ENCODE assay signal across 6 cellular contexts in the genomic region with DNA sequence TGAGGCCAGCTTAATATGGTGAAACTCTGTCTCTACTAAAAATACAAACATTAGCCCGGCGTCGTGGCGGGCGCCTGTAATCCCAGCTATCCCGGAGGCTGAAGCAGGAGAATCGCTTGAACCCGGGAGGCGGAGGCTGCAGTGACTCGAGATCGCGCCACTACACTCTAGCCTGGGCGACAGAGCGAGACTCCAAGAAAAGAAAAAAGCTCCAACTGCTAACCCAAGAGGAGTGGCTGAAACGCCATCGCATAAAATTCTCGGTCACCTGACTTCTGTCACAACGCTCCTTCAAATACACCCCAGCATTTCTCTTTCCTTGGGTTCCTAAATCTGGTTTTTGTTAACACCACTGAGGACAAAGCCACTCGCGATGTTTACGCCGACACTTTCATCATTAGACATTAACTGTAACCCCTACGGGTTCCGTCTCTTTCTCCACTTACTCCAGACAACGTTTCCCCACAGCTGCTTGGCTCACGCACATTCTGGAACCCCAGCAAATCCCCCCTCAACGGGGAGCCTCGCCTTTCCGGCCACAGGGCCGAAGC. TPM values are rescaled to one million over a fixed set of nuclear protein-coding genes. Genes with fewer than 3 reads are reported as not detected.
DNase-seq lines count a peak whose midpoint lies in the region; ATAC-seq and TF ChIP-seq lines count a peak whose summit lies in the region.

No MANE protein-coding gene starts in this region.

- H3K27me3 ChIP-seq in body of pancreas = no peaks in the 10 kb centered on the region

- TF ChIP-seq POLR2A in body of pancreas (IDR thresholded peaks at IDR 0.05) = no peak

- peaks cover 49 to 59% of the 10 kb centered on the region in 2 donors for H3K4me1 Mint-ChIP-seq in natural killer cell

- H3K27ac Mint-ChIP-seq in natural killer cell = peak overlapping the region; percentile 92 to 99

- no peaks in the 10 kb centered on the region for H3K27me3 Mint-ChIP-seq in natural killer cell (ENCODE audit: low read depth in 2 of 2)

- intact Hi-C loops in body of pancreas (cut with DNase I) (no loop called here), natural killer cell (cut with micrococcal nuclease) (loop anchor here (1.0 to 5.0 kb wide), 5 partner anchors 52 to 399 kb away; a partner anchor contains a TSS)

- DNase-seq in body of pancreas (peak in 2 of 4 donors; percentile 26 to 31), natural killer cell (no peak), KG1 (lab: John Stamatoyannopoulos, UW) (no peak), midbrain (lab: John Stamatoyannopoulos, UW) (no peak)

- peaks cover 50% of the 10 kb centered on the region for H3K4me1 ChIP-seq in body of pancreas

- peak overlapping the region; percentile 57 to 100 for H3K4me3 ChIP-seq in body of pancreas

- H3K36me3 ChIP-seq in body of pancreas (replicated peaks in 1 of 2; ENCODE audit: insufficient read depth in 1 of 2, low read depth in 2 of 2) = peaks cover 0 to 7% of the 10 kb centered on the region in 2 donors

- peak; percentile 1 for ATAC-seq in GM18517 (IDR thresholded peaks at IDR 0.05; ENCODE audit: unreplicated experiment)
- peak; percentile 2 for ATAC-seq in HG03442 (IDR thresholded peaks at IDR 0.05; ENCODE audit: unreplicated experiment)
- peak; percentile 4 for ATAC-seq in body of pancreas
- ATAC-seq in natural killer cell = peak in 2 of 3 donors; percentile 2 to 5

- no peak for TF ChIP-seq CTCF in body of pancreas (IDR thresholded peaks at IDR 0.05)
- no peak for TF ChIP-seq CTCF in natural killer cell (IDR thresholded peaks at IDR 0.05)

- no peaks in the 10 kb centered on the region for H3K9me3 Mint-ChIP-seq in natural killer cell

- 0% methylated on average over 30 of the region's 30 CpGs for WGBS in body of pancreas, 2 donors

- no peaks in the 10 kb centered on the region for H3K9me3 ChIP-seq in body of pancreas

- H3K27ac ChIP-seq in body of pancreas = peak overlapping the region; percentile 98 to 100 (median 100)

- H3K4me3 Mint-ChIP-seq in natural killer cell = peak overlapping the region; percentile 93

- peaks cover 36% of the 10 kb centered on the region for H3K36me3 Mint-ChIP-seq in natural killer cell

RNA-seq across cellular contexts. Expression of a gene that starts 0.7 kb away (rescaled TPM):
- total RNA-seq in body of pancreas = 100 to 1,000 TPM; 143 to 151 TPM
- 1,000 to 10,000 TPM in 2 of 3 donors, 100 to 1,000 TPM in 1; 975 to 1,296 (median 1,070) TPM for total RNA-seq in natural killer cell

RNA-seq across cellular contexts. Expression of a gene that starts 25.1 kb away (rescaled TPM):
- total RNA-seq in body of pancreas = 1 to 10 TPM; 6.9 to 7.0 TPM
- total RNA-seq in natural killer cell = 10 to 100 TPM; 30.0 to 39.9 (median 33.3) TPM

RNA-seq across cellular contexts. Expression of a gene that starts 25.4 kb away (rescaled TPM):
- total RNA-seq in body of pancreas (1 to 10 TPM; 7.3 to 7.6 TPM), natural killer cell (10 to 100 TPM in 1 of 3 donors, 1 to 10 TPM in 2; 8.8 to 13.3 (median 9.6) TPM)

RNA-seq across cellular contexts. Expression of a gene that starts 52.0 kb away (rescaled TPM):
- total RNA-seq in body of pancreas = 10 to 100 TPM; 45.4 to 88.3 TPM
- total RNA-seq in natural killer cell = 100 to 1,000 TPM; 393 to 417 (median 411) TPM

Comparison
In these comparisons a context has a peak if more than half of its experiments do, and no peak if none do; other contexts are left out.
1. RNA of a gene that starts 0.7 kb away (total RNA-seq): 975 to 1,296 TPM in natural killer cell; 143 to 151 TPM in body of pancreas; every median in the first group is over 4 times any median in the second.
2. Peak in every context shown above with its lines, with median percentiles within 50 percentile points of each other: ATAC-seq.